20 cellular contexts compared by ENCODE assay signal in genomic region chr5:14229734-14230133, GRCh38.
"Had no signal": no experiment of that assay in that cellular context is flagged by ENCODE, and none has a peak within 500 bp of the region (broad histone marks: within the 10 kb centered on the region; RNA-seq: fewer than 3 reads in every experiment).

No MANE protein-coding gene starts in this region.

- DNase-seq: colonic mucosa; dermis blood vessel endothelial cell; endodermal cell; erythroblast; foreskin melanocyte; hippocampal formation; kidney glomerular epithelial cell; mammary epithelial cell; mucosa of descending colon; natural killer cell; posterior cingulate gyrus; stimulated activated CD4-positive, alpha-beta T cell treated with anti-CD3 and anti-CD28 coated beads, Interleukin-2, amount 100 ng/mL, for 48 hours; stimulated activated naive CD8-positive, alpha-beta T cell treated with anti-CD3 and anti-CD28 coated beads, Interleukin-15, Interleukin-2, amounts not matched to agents 100 U/mL and 50 U/mL, for 24 hours; thyroid gland; upper lobe of left lung; uterus had no signal

- ATAC-seq: mucosa of descending colon; natural killer cell; stimulated activated naive CD8-positive, alpha-beta T cell treated with anti-CD3 and anti-CD28 coated beads, Interleukin-15, Interleukin-2, amounts not matched to agents 100 U/mL and 50 U/mL, for 24 hours had no signal

- H3K27ac ChIP-seq: colonic mucosa, heart left ventricle, right atrium auricular region, suprapubic skin, thyroid gland, upper lobe of left lung, uterus had no signal

- H3K9me3 ChIP-seq: colonic mucosa, heart left ventricle, mucosa of descending colon, right atrium auricular region, suprapubic skin, thyroid gland, upper lobe of left lung, uterus had no signal

- H3K4me1 ChIP-seq: colonic mucosa, suprapubic skin, uterus had no signal

- H3K4me2 ChIP-seq: smooth muscle cell had no signal

- H3K36me3 ChIP-seq: colonic mucosa, heart left ventricle, right atrium auricular region, suprapubic skin, thyroid gland, upper lobe of left lung, uterus had no signal

- H3K27me3 ChIP-seq: colonic mucosa, heart left ventricle, right atrium auricular region, suprapubic skin, thyroid gland, upper lobe of left lung, uterus had no signal

- H3K4me3 ChIP-seq: colonic mucosa, heart left ventricle, mucosa of descending colon, right atrium auricular region, smooth muscle cell, suprapubic skin, thyroid gland, upper lobe of left lung, uterus had no signal
